Comparison of ENCODE assay signal across 9 cellular contexts in genomic region chr1:209123601-209124000, GRCh38.
"Had no signal": no experiment of that assay in that cellular context is flagged by ENCODE, and none has a peak within 500 bp of the region (broad histone marks: within the 10 kb centered on the region; RNA-seq: fewer than 3 reads in every experiment).

No MANE protein-coding gene starts in this region.

- H3K4me3 ChIP-seq: GM23338, HAP-1, K562 had no signal

- H3K36me3 ChIP-seq: HAP-1 had no signal

- ATAC-seq: GM23338, HCT116, K562 had no signal

- DNase-seq: H7, HFFc6, IMR-90, KG1 had no signal

- H3K4me1 ChIP-seq: HAP-1 had no signal

- H2AFZ ChIP-seq: GM23338 had no signal

- H3K9me3 ChIP-seq: HAP-1 had no signal

- FAIRE-seq: HTR-8/SVneo, K562 had no signal

- H3K4me2 ChIP-seq: GM23338 had no signal
